In genomic region chr4:1789552-1789951, GRCh38 we compare ENCODE assay signal across 24 cellular contexts.
"Had no signal": no experiment of that assay in that cellular context is flagged by ENCODE, and none has a peak within 500 bp of the region (broad histone marks: within the 10 kb centered on the region; RNA-seq: fewer than 3 reads in every experiment).

No MANE protein-coding gene starts in this region.

- H3K27ac Mint-ChIP-seq: activated T-helper 17 cell treated with anti-CD3 and anti-CD28 coated beads, Interleukin-2, amount 50 U/mL, for 72 hours; dendritic cell treated with granulocyte-macrophage colony-stimulating factor and Interleukin-4, amounts not matched to agents 40 ng/mL and 50 ng/mL, for 4 days; endodermal cell; mesothelial cell of epicardium; naive B cell had no signal

- H3K27me3 Mint-ChIP-seq: activated T-helper 17 cell treated with anti-CD3 and anti-CD28 coated beads, Interleukin-2, amount 50 U/mL, for 72 hours had no signal

- H3K9me3 ChIP-seq: gastrocnemius medialis, pancreas, prostate gland, tibial nerve had no signal

- H3K9me3 Mint-ChIP-seq: activated T-cell treated with anti-CD3 and anti-CD28 coated beads, Interleukin-2, amount 50 U/mL, for 4 hours; activated T-helper 17 cell treated with anti-CD3 and anti-CD28 coated beads, Interleukin-2, amount 50 U/mL, for 72 hours; dendritic cell treated with granulocyte-macrophage colony-stimulating factor and Interleukin-4, amounts not matched to agents 40 ng/mL and 50 ng/mL, for 4 days; endodermal cell; mesothelial cell of epicardium; naive B cell had no signal

- H3K36me3 ChIP-seq: brain microvascular endothelial cell, gastrocnemius medialis, pancreas, prostate gland, tibial nerve had no signal

- H3K36me3 Mint-ChIP-seq: mesothelial cell of epicardium, naive B cell had no signal

- DNase-seq: activated CD4-positive, alpha-beta T cell treated with anti-CD3 and anti-CD28 coated beads for 4 hours; activated CD4-positive, alpha-beta T cell treated with anti-CD3 and anti-CD28 coated beads, Interleukin-2, amount 50 U/mL, for 4 hours; activated CD8-positive, alpha-beta memory T cell treated with anti-CD3 and anti-CD28 coated beads for 24 hours; activated gamma-delta T cell treated with Interleukin-2 at 50 U/mL for 16 hours; activated naive CD4-positive, alpha-beta T cell treated with anti-CD3 and anti-CD28 coated beads, Interleukin-2, amount 50 U/mL, for 16 hours; activated T-cell treated with anti-CD3 and anti-CD28 coated beads, Interleukin-2, amount 50 U/mL, for 4 hours; amniotic stem cell; brain microvascular endothelial cell; central memory CD4-positive, alpha-beta T cell; endodermal cell; gastrocnemius medialis; glutamatergic neuron; left colon; naive B cell; nucleus accumbens; pancreas; stimulated activated naive CD4-positive, alpha-beta T cell; T-helper 1 cell had no signal

- H3K4me1 Mint-ChIP-seq: activated T-helper 17 cell treated with anti-CD3 and anti-CD28 coated beads, Interleukin-2, amount 50 U/mL, for 72 hours; endodermal cell; naive B cell had no signal

- H3K27ac ChIP-seq: brain microvascular endothelial cell, gastrocnemius medialis, pancreas, prostate gland, tibial nerve, VCaP had no signal

- H3K4me3 ChIP-seq: gastrocnemius medialis, pancreas, prostate gland, tibial nerve had no signal

- H3K4me3 Mint-ChIP-seq: activated T-cell treated with anti-CD3 and anti-CD28 coated beads, Interleukin-2, amount 50 U/mL, for 4 hours; activated T-helper 17 cell treated with anti-CD3 and anti-CD28 coated beads, Interleukin-2, amount 50 U/mL, for 72 hours; dendritic cell treated with granulocyte-macrophage colony-stimulating factor and Interleukin-4, amounts not matched to agents 40 ng/mL and 50 ng/mL, for 4 days; endodermal cell; mesothelial cell of epicardium had no signal

- ATAC-seq: activated T-cell treated with anti-CD3 and anti-CD28 coated beads, Interleukin-2, amount 50 U/mL, for 4 hours; activated T-helper 17 cell treated with anti-CD3 and anti-CD28 coated beads, Interleukin-2, amount 50 U/mL, for 72 hours; gastrocnemius medialis; left colon; pancreas had no signal
